ENCODE assay signal across 8 cellular contexts in the genomic region with DNA sequence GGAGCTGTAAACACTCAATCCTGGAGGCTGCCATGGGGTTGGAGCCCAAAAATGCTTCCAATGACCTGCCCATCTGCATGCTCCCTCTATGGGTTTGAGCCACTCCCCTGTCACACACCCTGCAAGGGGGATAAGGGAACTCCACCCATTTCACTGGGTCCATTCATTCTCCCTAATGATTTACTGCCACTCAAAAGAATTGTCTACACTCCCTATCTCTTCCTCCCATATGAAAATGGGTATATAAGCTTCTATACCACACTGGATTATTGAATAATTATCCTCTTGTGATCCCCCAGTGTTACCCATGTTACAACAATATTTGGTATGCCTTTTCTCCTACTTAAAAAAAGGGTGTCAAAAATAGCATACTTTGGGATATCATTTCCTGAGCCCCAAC.
"Had no signal": no experiment of that assay in that cellular context is flagged by ENCODE, and none has a peak within 500 bp of the region (broad histone marks: within the 10 kb centered on the region; RNA-seq: fewer than 3 reads in every experiment).

No MANE protein-coding gene starts in this region.

- H3K4me2 ChIP-seq: GM23338, KMS-11 had no signal

- DNase-seq: H7, IMR-90, KBM-7 had no signal

- H3K4me1 ChIP-seq: HAP-1 had no signal

- H3K4me3 Mint-ChIP-seq: GM23338 had no signal

- H3K9me3 ChIP-seq: HAP-1 had no signal

- ATAC-seq: GM23338, HCT116 had no signal

- H3K27ac Mint-ChIP-seq: GM23338 had no signal

- H2AFZ ChIP-seq: GM23338 had no signal

- H3K9ac ChIP-seq: KMS-11 had no signal

- H3K4me3 ChIP-seq: GM23338, HAP-1 had no signal

- H3K27ac ChIP-seq: HL-60, KMS-11 had no signal

- H3K36me3 ChIP-seq: HAP-1 had no signal
